ENCODE assay signal across 19 cellular contexts in the genomic region with DNA sequence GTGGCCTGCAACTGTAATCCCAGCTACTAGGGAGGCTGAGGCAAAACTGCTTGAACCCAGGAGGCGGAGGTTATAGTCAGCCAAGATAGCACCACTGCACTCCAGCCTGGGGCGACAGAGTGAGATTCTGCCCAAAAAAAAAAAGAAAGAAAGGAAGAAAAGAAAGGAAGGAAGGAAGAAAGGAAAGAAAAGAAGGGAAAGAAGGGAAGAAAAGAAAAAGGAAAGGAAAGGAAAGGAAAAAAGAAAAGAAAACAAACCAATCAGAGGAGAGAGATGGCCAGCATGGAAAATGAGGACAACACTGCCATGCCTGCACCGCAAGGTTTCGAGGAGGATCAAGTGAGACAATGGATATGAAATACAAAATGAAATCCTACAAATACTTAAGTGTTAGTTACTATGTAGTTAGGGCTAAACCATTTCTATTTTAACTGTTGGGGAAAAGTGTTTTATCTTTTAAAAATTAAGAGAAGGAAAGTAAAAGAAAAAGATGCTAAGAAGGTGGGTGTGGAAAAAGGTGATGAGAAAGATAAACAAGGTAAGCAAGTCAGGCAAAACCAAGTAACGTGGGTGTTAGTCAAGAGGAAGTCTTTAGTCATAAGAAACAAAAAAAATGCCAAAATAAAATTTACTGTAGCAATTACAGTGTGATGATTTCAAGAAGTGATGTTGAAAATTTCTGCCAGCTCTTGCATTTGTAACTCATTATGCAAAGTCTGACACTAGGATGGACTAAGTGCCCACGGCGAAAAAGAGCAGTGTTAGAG. TPM values are rescaled to one million over a fixed set of nuclear protein-coding genes. Genes with fewer than 3 reads are reported as not detected.
DNase-seq lines count a peak whose midpoint lies in the region; ATAC-seq, FAIRE-seq and TF ChIP-seq lines count a peak whose summit lies in the region.
"Had no signal": no experiment of that assay in that cellular context is flagged by ENCODE, and none has a peak within 500 bp of the region (broad histone marks: within the 10 kb centered on the region; RNA-seq: fewer than 3 reads in every experiment).

No MANE protein-coding gene starts in this region.

- FAIRE-seq in astrocyte (lab: Jason Lieb, UNC) = no peak
- no peak for FAIRE-seq in GM19239 (lab: Jason Lieb, UNC)
- FAIRE-seq: endothelial cell of umbilical vein, HepG2 had no signal

- H3K9me3 Mint-ChIP-seq in activated T-cell treated with anti-CD3 and anti-CD28 coated beads, Interleukin-2, amount 50 U/mL, for 24 hours = no peaks in the 10 kb centered on the region
- H3K9me3 Mint-ChIP-seq in astrocyte (ENCODE audit: unreplicated experiment) = no peaks in the 10 kb centered on the region

- no peaks in the 10 kb centered on the region for H3K9me3 ChIP-seq in PC-9 (ENCODE audit: insufficient read depth, low read depth)
- no peaks in the 10 kb centered on the region for H3K9me3 ChIP-seq in astrocyte (ENCODE audit: insufficient read depth, low read depth, low read length)
- H3K9me3 ChIP-seq in neutrophil = no peaks in the 10 kb centered on the region
- H3K9me3 ChIP-seq: Caco-2, Peyer's patch, psoas muscle, uterus had no signal

- no peaks in the 10 kb centered on the region; the same call in 1 of the 2 replicates for H3K9me2 ChIP-seq in PC-9 (ENCODE audit: insufficient read depth)

- H4K20me1 ChIP-seq in PC-9 (ENCODE audit: insufficient read depth) (peaks cover 5% of the 10 kb centered on the region; the same call in 1 of the 2 replicates), astrocyte (ENCODE audit: insufficient read depth, low read length) (peaks cover 33% of the 10 kb centered on the region)

- no peaks in the 10 kb centered on the region for H3K27me3 Mint-ChIP-seq in activated T-cell treated with anti-CD3 and anti-CD28 coated beads, Interleukin-2, amount 50 U/mL, for 24 hours
- H3K27me3 Mint-ChIP-seq in astrocyte (ENCODE audit: low read depth, unreplicated experiment) = no peaks in the 10 kb centered on the region

- H3K27me3 ChIP-seq in PC-9 (ENCODE audit: insufficient read depth, low read depth) (no peaks in the 10 kb centered on the region), astrocyte (ENCODE audit: insufficient read depth, low read length) (no peaks in the 10 kb centered on the region), neutrophil (no peaks in the 10 kb centered on the region)
- H3K27me3 ChIP-seq: Peyer's patch, uterus had no signal

- H3K36me3 ChIP-seq in PC-9 (ENCODE audit: low read depth) (peaks cover 47% of the 10 kb centered on the region), astrocyte (ENCODE audit: insufficient read depth, low read length) (peaks cover 28% of the 10 kb centered on the region), neutrophil (peaks cover 37% of the 10 kb centered on the region)
- H3K36me3 ChIP-seq: uterus had no signal

- CTCF ChIA-PET in PC-9 (lab: Charles Lee) = no interaction called here

- peak overlapping the region; percentile 92 for H3K27ac Mint-ChIP-seq in activated T-cell treated with anti-CD3 and anti-CD28 coated beads, Interleukin-2, amount 50 U/mL, for 24 hours
- H3K27ac Mint-ChIP-seq in astrocyte (ENCODE audit: unreplicated experiment) = peak overlapping the region; percentile 9

- no peak for TF ChIP-seq CTCF in PC-9 (conservative IDR thresholded peaks at IDR 0.05)
- TF ChIP-seq CTCF in astrocyte (IDR thresholded peaks at IDR 0.05; ENCODE audit: insufficient read depth, low read depth, low read length) = no peak
- TF ChIP-seq CTCF in neutrophil (IDR thresholded peaks at IDR 0.05) = no peak

- intact Hi-C loops in PC-9 (cut with micrococcal nuclease; ENCODE audit: unreplicated experiment) = loop anchor here (2.0 to 5.0 kb wide), 2 partner anchors 58 to 73 kb away; no protein-coding TSS in a partner anchor

- H3K9ac ChIP-seq in astrocyte (ENCODE audit: low read length) = no peak overlapping the region

- peaks cover 55% of the 10 kb centered on the region for H3F3A ChIP-seq in PC-9 (ENCODE audit: insufficient read depth, low read depth)

- H3K4me1 ChIP-seq in PC-9 (replicated peaks; ENCODE audit: insufficient read depth) (peaks cover 45% of the 10 kb centered on the region), astrocyte (ENCODE audit: insufficient read depth, low read length) (peaks cover 32% of the 10 kb centered on the region), neutrophil (ENCODE audit: control insufficient read depth in 1 of 2, insufficient read depth in 1 of 2, low read depth in 1 of 2, low read length in 1 of 2) (peaks cover 18 to 19% of the 10 kb centered on the region in 2 experiments)
- H3K4me1 ChIP-seq: Peyer's patch, psoas muscle, uterus had no signal

- peaks cover 69% of the 10 kb centered on the region for H3K4me1 Mint-ChIP-seq in activated T-cell treated with anti-CD3 and anti-CD28 coated beads, Interleukin-2, amount 50 U/mL, for 24 hours (ENCODE audit: low read depth)
- H3K4me1 Mint-ChIP-seq in astrocyte (ENCODE audit: low read depth, unreplicated experiment) = peaks cover 36% of the 10 kb centered on the region

- peaks cover 98% of the 10 kb centered on the region for H3K36me3 Mint-ChIP-seq in activated T-cell treated with anti-CD3 and anti-CD28 coated beads, Interleukin-2, amount 50 U/mL, for 24 hours (ENCODE audit: low read depth)
- H3K36me3 Mint-ChIP-seq in astrocyte (ENCODE audit: low read depth, unreplicated experiment) = peaks cover 20% of the 10 kb centered on the region

- no peak for DNase-seq in activated T-cell treated with anti-CD3 and anti-CD28 coated beads, Interleukin-2, amount 50 U/mL, for 24 hours
- DNase-seq in activated T-cell treated with anti-CD3 and anti-CD28 coated beads for 4 hours (no peak), PC-9 (peak in 1 of 2 experiments; percentile 48), astrocyte (ENCODE audit: low read depth) (no peak), mucosa of gallbladder (ENCODE audit: low spot score) (no peak), GM19239 (ENCODE audit: insufficient read length, low spot score) (no peak)
- DNase-seq: Caco-2, EL, NCI-H2081 treated with DMSO at 0.1 percent for 48 hours, NCI-H748 treated with DMSO at 0.1 percent for 48 hours, Peyer's patch, psoas muscle, uterus had no signal

- POLR2A ChIA-PET in PC-9 (lab: Charles Lee; ENCODE audit: unreplicated experiment) = no interaction called here

- no peak overlapping the region for H2AFZ ChIP-seq in PC-9
- H2AFZ ChIP-seq in astrocyte (ENCODE audit: low read depth, low read length) = no peak overlapping the region

- peaks cover 11% of the 10 kb centered on the region; the same call in 1 of the 2 replicates for H3K79me2 ChIP-seq in PC-9 (ENCODE audit: low read depth)
- no peaks in the 10 kb centered on the region for H3K79me2 ChIP-seq in astrocyte (ENCODE audit: insufficient read depth, low read length)

- H3K4me2 ChIP-seq in PC-9 (no peak overlapping the region), astrocyte (ENCODE audit: low read length) (no peak overlapping the region)

- ATAC-seq in HG03039 (IDR thresholded peaks at IDR 0.05; ENCODE audit: unreplicated experiment) = no peak
- ATAC-seq: HepG2, psoas muscle, SK-N-SH treated with all-trans-retinoic acid at 6 μM for 48 hours had no signal

- peak overlapping the region; percentile 7 for H3K4me3 Mint-ChIP-seq in activated T-cell treated with anti-CD3 and anti-CD28 coated beads, Interleukin-2, amount 50 U/mL, for 24 hours
- H3K4me3 Mint-ChIP-seq in astrocyte (ENCODE audit: unreplicated experiment) = no peak overlapping the region

- H3K27ac ChIP-seq in PC-9 = peak overlapping the region; percentile 68; the same call in 1 of the 2 replicates
- no peak overlapping the region for H3K27ac ChIP-seq in astrocyte (ENCODE audit: low read depth, low read length)
- H3K27ac ChIP-seq in neutrophil = peak overlapping the region; percentile 66
- H3K27ac ChIP-seq: Peyer's patch, psoas muscle, uterus had no signal

- BruUV-seq in PC-9 (replicated peaks; lab: Mats Ljungman, UMichigan) = no TSS peak

- H3K4me3 ChIP-seq in PC-9 (no peak overlapping the region), astrocyte (ENCODE audit: insufficient read depth, low read depth, low read length) (no peak overlapping the region), neutrophil (ENCODE audit: low read depth in 1 of 2, low read length in 1 of 2) (no peak overlapping the region)
- H3K4me3 ChIP-seq: lung, Peyer's patch, psoas muscle, uterus had no signal

RNA-seq across cellular contexts. Expression of a gene that starts 34.5 kb away (rescaled TPM):
- total RNA-seq in PC-9 (2021) (19.6 and 26.0 TPM in 2 replicates), astrocyte (23.8 and 27.6 TPM in 2 replicates), mucosa of gallbladder (19.2 TPM)
